ENCODE assay signal across 1 cellular context in the genomic region with DNA sequence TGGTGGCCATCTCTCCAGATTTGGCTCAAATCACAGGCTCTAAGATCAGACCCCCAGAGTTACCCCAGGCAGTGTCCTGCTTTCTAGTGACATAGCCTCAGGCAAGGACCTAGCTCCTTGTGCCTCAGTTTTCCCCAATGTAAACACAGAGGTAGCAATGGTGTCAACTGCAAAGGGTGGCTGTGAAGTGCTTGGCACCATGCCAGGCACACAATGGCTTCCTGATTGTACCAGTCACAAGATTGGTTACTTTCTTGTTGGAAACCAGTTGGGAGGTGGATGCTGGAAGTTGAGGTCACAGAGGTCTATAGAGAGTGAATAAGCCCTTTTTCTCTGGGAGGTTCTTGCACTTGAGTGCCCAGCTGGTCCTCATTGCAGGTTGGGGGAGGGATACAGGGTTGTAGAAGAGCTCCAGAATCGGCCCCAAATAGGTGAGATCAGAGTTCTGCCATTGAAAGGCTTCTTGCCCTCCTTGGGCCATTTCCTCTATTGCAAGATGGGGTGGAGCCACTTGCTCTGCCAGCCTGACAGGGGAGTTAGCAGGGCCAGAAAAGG.
TF ChIP-seq lines count a peak whose summit lies in the region.

No MANE protein-coding gene starts in this region.

TF ChIP-seq in K562, 482 proteins besides CTCF, POLR2A, EP300 and RAD21:
- no peak for TF ChIP-seq RB1 (IDR thresholded peaks at IDR 0.05; ENCODE audit: low read depth)
- TF ChIP-seq, protein P1, sequence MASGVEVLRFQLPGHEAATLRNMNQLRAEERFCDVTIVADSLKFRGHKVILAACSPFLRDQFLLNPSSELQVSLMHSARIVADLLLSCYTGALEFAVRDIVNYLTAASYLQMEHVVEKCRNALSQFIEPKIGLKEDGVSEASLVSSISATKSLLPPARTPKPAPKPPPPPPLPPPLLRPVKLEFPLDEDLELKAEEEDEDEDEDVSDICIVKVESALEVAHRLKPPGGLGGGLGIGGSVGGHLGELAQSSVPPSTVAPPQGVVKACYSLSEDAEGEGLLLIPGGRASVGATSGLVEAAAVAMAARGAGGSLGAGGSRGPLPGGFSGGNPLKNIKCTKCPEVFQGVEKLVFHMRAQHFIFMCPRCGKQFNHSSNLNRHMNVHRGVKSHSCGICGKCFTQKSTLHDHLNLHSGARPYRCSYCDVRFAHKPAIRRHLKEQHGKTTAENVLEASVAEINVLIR (CRISPR knock-in tag; IDR thresholded peaks at IDR 0.05): no peak
- TF ChIP-seq CCNT2 (IDR thresholded peaks at IDR 0.05; ENCODE audit: borderline replicate concordance, extremely low read depth, insufficient read length, low read depth, low read length): no peak
- no peak for TF ChIP-seq KAT2B (IDR thresholded peaks at IDR 0.05; ENCODE audit: low read depth, low read length)
- TF ChIP-seq E2F3 (CRISPR knock-in tag; IDR thresholded peaks at IDR 0.05): no peak
- TF ChIP-seq ZNF780A (CRISPR knock-in tag; IDR thresholded peaks at IDR 0.05): no peak
- TF ChIP-seq ZNF263 (CRISPR knock-in tag; IDR thresholded peaks at IDR 0.05; ENCODE audit: borderline replicate concordance): no peak
- TF ChIP-seq NFIX (CRISPR knock-in tag; IDR thresholded peaks at IDR 0.05; ENCODE audit: low read depth): peak; percentile 91
- peak; percentile 97 for TF ChIP-seq NFIC (IDR thresholded peaks at IDR 0.05)
- TF ChIP-seq, protein P2, sequence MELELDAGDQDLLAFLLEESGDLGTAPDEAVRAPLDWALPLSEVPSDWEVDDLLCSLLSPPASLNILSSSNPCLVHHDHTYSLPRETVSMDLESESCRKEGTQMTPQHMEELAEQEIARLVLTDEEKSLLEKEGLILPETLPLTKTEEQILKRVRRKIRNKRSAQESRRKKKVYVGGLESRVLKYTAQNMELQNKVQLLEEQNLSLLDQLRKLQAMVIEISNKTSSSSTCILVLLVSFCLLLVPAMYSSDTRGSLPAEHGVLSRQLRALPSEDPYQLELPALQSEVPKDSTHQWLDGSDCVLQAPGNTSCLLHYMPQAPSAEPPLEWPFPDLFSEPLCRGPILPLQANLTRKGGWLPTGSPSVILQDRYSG (tag; conservative IDR thresholded peaks at IDR 0.05; ENCODE audit: low read depth): no peak
- no peak for TF ChIP-seq HMG20B (CRISPR knock-in tag; IDR thresholded peaks at IDR 0.05)
